Comparison of ENCODE assay signal across 1 cellular context in genomic region chr20:4135385-4136077, GRCh38.
TF ChIP-seq lines count a peak whose summit lies in the region.

No MANE protein-coding gene starts in this region.

TF ChIP-seq in HCT116, 20 proteins besides CTCF, POLR2A, EP300 and RAD21 (continued from another document):
- no peak for TF ChIP-seq REST (IDR thresholded peaks at IDR 0.05; ENCODE audit: low read depth)
- peak; percentile 99 for TF ChIP-seq CEBPB (IDR thresholded peaks at IDR 0.05; ENCODE audit: low read depth)
- peak; percentile 86 for TF ChIP-seq SRF (IDR thresholded peaks at IDR 0.05; ENCODE audit: low read depth)
- peak; percentile 100 for TF ChIP-seq JUND (IDR thresholded peaks at IDR 0.05)
- peak; percentile 85 for TF ChIP-seq MAX (IDR thresholded peaks at IDR 0.05)
- no peak; the same call in 1 of the 2 replicates for TF ChIP-seq ELF1 (IDR thresholded peaks at IDR 0.05; ENCODE audit: borderline replicate concordance, low read depth)
- peak; percentile 98 for TF ChIP-seq CBX3 (IDR thresholded peaks at IDR 0.05; ENCODE audit: low read depth)
- peak; percentile 81 for TF ChIP-seq TCF7L2 (IDR thresholded peaks at IDR 0.05; ENCODE audit: borderline replicate concordance, extremely low read depth, insufficient read depth, insufficient read length)
- TF ChIP-seq POLR2AphosphoS5 (IDR thresholded peaks at IDR 0.05; ENCODE audit: low read depth, low read length): peak; percentile 61; the same call in 1 of the 2 replicates
- no peak; the same call in 1 of the 2 replicates for TF ChIP-seq ATF3 (IDR thresholded peaks at IDR 0.05)
- no peak for TF ChIP-seq EZH2phosphoT487 (IDR thresholded peaks at IDR 0.05; ENCODE audit: borderline replicate concordance)
- TF ChIP-seq FOSL1 (IDR thresholded peaks at IDR 0.05; ENCODE audit: low read depth): peak; percentile 99
- TF ChIP-seq ZBTB33 (IDR thresholded peaks at IDR 0.05; ENCODE audit: extremely low read depth, insufficient replicate concordance, low read length): peak; percentile 72
- peak; percentile 98 for TF ChIP-seq SP1 (IDR thresholded peaks at IDR 0.05; ENCODE audit: low read depth)
- TF ChIP-seq SIN3A (IDR thresholded peaks at IDR 0.05; ENCODE audit: low read depth): peak; percentile 94
- TF ChIP-seq EGR1 (IDR thresholded peaks at IDR 0.05; ENCODE audit: low read depth): peak; percentile 74; the same call in 1 of the 2 replicates
